ENCODE assay signal across 23 cellular contexts in genomic region chr17:76723812-76724211, GRCh38. TPM values are rescaled to one million over a fixed set of nuclear protein-coding genes. Genes with fewer than 3 reads are reported as not detected.
DNase-seq lines count a peak whose midpoint lies in the region; ATAC-seq and TF ChIP-seq lines count a peak whose summit lies in the region.
"Had no signal": no experiment of that assay in that cellular context is flagged by ENCODE, and none has a peak within 500 bp of the region (broad histone marks: within the 10 kb centered on the region; RNA-seq: fewer than 3 reads in every experiment).

No MANE protein-coding gene starts in this region.

- H3K27ac ChIP-seq in SK-N-SH (ENCODE audit: low read depth in 2 of 2, low read length in 1 of 2), result no peak overlapping the region
- no peak overlapping the region for H3K27ac ChIP-seq in CD4-positive, CD25-positive, alpha-beta regulatory T cell (ENCODE audit: insufficient read depth, low read length, poor library complexity, severe bottlenecking)
- no peak overlapping the region for H3K27ac ChIP-seq in neural progenitor cell
- H3K27ac ChIP-seq: 22Rv1, cardiac muscle cell, SJCRH30 had no signal

- TF ChIP-seq EP300 in SK-N-SH (IDR thresholded peaks at IDR 0.05; ENCODE audit: borderline replicate concordance in 1 of 2, low read depth in 1 of 2, low read length in 1 of 2), result no peak

- H3K4me1 ChIP-seq in SK-N-SH (ENCODE audit: control insufficient read depth in 1 of 2, insufficient read depth in 2 of 2, low read depth in 1 of 2, low read length in 1 of 2) (peaks cover 13 to 14% of the 10 kb centered on the region in 2 experiments; a peak in 3 of 4 replicates), neural progenitor cell (peaks cover 6% of the 10 kb centered on the region)
- H3K4me1 ChIP-seq in CD4-positive, CD25-positive, alpha-beta regulatory T cell (ENCODE audit: control insufficient read depth, insufficient read depth, low read length, poor library complexity, severe bottlenecking), result peaks cover 32% of the 10 kb centered on the region
- H3K4me1 ChIP-seq: BE2C, SJCRH30 had no signal

- H3K79me2 ChIP-seq in SK-N-SH (ENCODE audit: insufficient read depth) (peaks cover 82% of the 10 kb centered on the region), neural progenitor cell (ENCODE audit: low read depth) (peaks cover 35% of the 10 kb centered on the region)

- no peaks in the 10 kb centered on the region for H3K27me3 ChIP-seq in SK-N-SH (ENCODE audit: insufficient read depth)
- no peaks in the 10 kb centered on the region for H3K27me3 ChIP-seq in CD4-positive, CD25-positive, alpha-beta regulatory T cell (ENCODE audit: control insufficient read depth, insufficient read depth, low read length)
- H3K27me3 ChIP-seq in neural progenitor cell, result no peaks in the 10 kb centered on the region
- H3K27me3 ChIP-seq: BE2C, cardiac muscle cell, esophagus muscularis mucosa, SJCRH30 had no signal

- CTCF ChIA-PET in SK-N-SH (lab: Yijun Ruan, JAX), result interaction anchor here (0.8 to 5.9 kb wide), 6 partner anchors 8 to 333 kb away, joined by 3 to 75 read pairs (median 9); no protein-coding TSS in a partner anchor
- CTCF ChIA-PET in T-cell (lab: Charles Lee), result interaction anchor here in 1 of 2 donors (0.6 to 2.1 kb wide), 2 partner anchors 10 to 199 kb away, joined by 3 to 7 read pairs; no protein-coding TSS in a partner anchor

- H3K4me3 ChIP-seq in SK-N-SH (ENCODE audit: low read depth in 2 of 2, low read length in 1 of 2) (no peak overlapping the region), neural progenitor cell (no peak overlapping the region)
- H3K4me3 ChIP-seq in CD4-positive, CD25-positive, alpha-beta regulatory T cell (ENCODE audit: low read depth, low read length), result no peak overlapping the region
- H3K4me3 ChIP-seq: cardiac muscle cell, SJCRH30 had no signal

- TF ChIP-seq CTCF in SK-N-SH (IDR thresholded peaks at IDR 0.05) (no peak), neural progenitor cell (IDR thresholded peaks at IDR 0.05) (no peak)

- no peak for ATAC-seq in SK-N-SH treated with all-trans-retinoic acid at 6 μM for 48 hours
- no peak for ATAC-seq in CD4-positive, CD25-positive, alpha-beta regulatory T cell (ENCODE audit: low read depth in 2 of 2)
- no peak for ATAC-seq in GM19397 (IDR thresholded peaks at IDR 0.05; ENCODE audit: unreplicated experiment)
- ATAC-seq in T-cell (replicated peaks in 1 of 4), result no peak
- ATAC-seq: left ventricle myocardium superior had no signal

- H3K9me3 ChIP-seq in SK-N-SH (no peaks in the 10 kb centered on the region), neural progenitor cell (ENCODE audit: low read depth) (no peaks in the 10 kb centered on the region)
- H3K9me3 ChIP-seq in CD4-positive, CD25-positive, alpha-beta regulatory T cell (ENCODE audit: control insufficient read depth in 2 of 2, low read length in 2 of 2), result no peaks in the 10 kb centered on the region
- H3K9me3 ChIP-seq: BE2C, esophagus muscularis mucosa, SJCRH30 had no signal

- no peaks in the 10 kb centered on the region for H3K9me2 ChIP-seq in SK-N-SH

- H3K9me3 Mint-ChIP-seq in CD4-positive, CD25-positive, alpha-beta regulatory T cell, result peaks cover 0 to 4% (median 0%) of the 10 kb centered on the region in 7 donors
- no peaks in the 10 kb centered on the region for H3K9me3 Mint-ChIP-seq in activated naive CD8-positive, alpha-beta T cell (ENCODE audit: low read depth)
- no peaks in the 10 kb centered on the region for H3K9me3 Mint-ChIP-seq in neural progenitor cell
- no peaks in the 10 kb centered on the region for H3K9me3 Mint-ChIP-seq in T-cell

- peaks cover 40% of the 10 kb centered on the region for H3K36me3 Mint-ChIP-seq in CD4-positive, CD25-positive, alpha-beta regulatory T cell
- H3K36me3 Mint-ChIP-seq in activated naive CD8-positive, alpha-beta T cell, result peaks cover 10% of the 10 kb centered on the region
- peaks cover 28% of the 10 kb centered on the region for H3K36me3 Mint-ChIP-seq in neural progenitor cell
- peaks cover 50% of the 10 kb centered on the region for H3K36me3 Mint-ChIP-seq in T-cell

- H3K27ac Mint-ChIP-seq in CD4-positive, CD25-positive, alpha-beta regulatory T cell, result no peak overlapping the region
- H3K27ac Mint-ChIP-seq in activated naive CD8-positive, alpha-beta T cell, result peak overlapping the region; percentile 6
- no peak overlapping the region for H3K27ac Mint-ChIP-seq in neural progenitor cell
- H3K27ac Mint-ChIP-seq in T-cell, result no peak overlapping the region

- H3K9ac ChIP-seq in SK-N-SH, result no peak overlapping the region
- no peak overlapping the region for H3K9ac ChIP-seq in neural progenitor cell

- POLR2A ChIA-PET in SK-N-SH (lab: Yijun Ruan, JAX), result interaction anchor here (1.5 kb wide), 1 partner anchor 13 kb away, joined by 3 read pairs; the partner anchor contains the start of gene MXRA7
- POLR2A ChIA-PET in T-cell (lab: Charles Lee), result no interaction called here

- H3K4me2 ChIP-seq in SK-N-SH (peak overlapping the region; percentile 80; the same call in 1 of the 2 replicates), neural progenitor cell (no peak overlapping the region)

- H3K4me3 Mint-ChIP-seq in CD4-positive, CD25-positive, alpha-beta regulatory T cell, result peak overlapping the region; percentile 23 to 99 (median 73)
- peak overlapping the region; percentile 62 for H3K4me3 Mint-ChIP-seq in activated naive CD8-positive, alpha-beta T cell
- H3K4me3 Mint-ChIP-seq in neural progenitor cell, result peak overlapping the region; percentile 13
- H3K4me3 Mint-ChIP-seq in T-cell, result peak overlapping the region in 1 of 3 donors; percentile 89

- no peak for TF ChIP-seq RAD21 in SK-N-SH (IDR thresholded peaks at IDR 0.05; ENCODE audit: low read length)

- DNase-seq in SK-N-SH (no peak), neural progenitor cell (ENCODE audit: low spot score) (no peak), T-cell (no peak), cerebellar cortex (ENCODE audit: low spot score) (no peak)
- DNase-seq in CD4-positive, CD25-positive, alpha-beta regulatory T cell, result no peak
- DNase-seq: activated CD8-positive, alpha-beta memory T cell treated with anti-CD3 and anti-CD28 coated beads, Interleukin-2, amount 50 U/mL, for 4 hours; BE2C; DMS153; effector CD4-positive, alpha-beta T cell; glutamatergic neuron; Karpas-422; left ventricle myocardium superior; NCI-H1105 treated with DMSO at 0.1 percent for 48 hours; NCI-H2107; NCI-H526 treated with DMSO at 0.1 percent for 48 hours; SJCRH30; stimulated activated CD4-positive, alpha-beta T cell treated with anti-CD3 and anti-CD28 coated beads, Interleukin-2, amount 100 ng/mL, for 48 hours had no signal

- H3K27me3 Mint-ChIP-seq in CD4-positive, CD25-positive, alpha-beta regulatory T cell, result no peaks in the 10 kb centered on the region
- no peaks in the 10 kb centered on the region for H3K27me3 Mint-ChIP-seq in activated naive CD8-positive, alpha-beta T cell
- H3K27me3 Mint-ChIP-seq in neural progenitor cell (ENCODE audit: insufficient read depth, low read depth), result peaks cover 3% of the 10 kb centered on the region
- no peaks in the 10 kb centered on the region for H3K27me3 Mint-ChIP-seq in T-cell

- H4K20me1 ChIP-seq in SK-N-SH (ENCODE audit: insufficient read depth) (peaks cover 18% of the 10 kb centered on the region; the same call in 1 of the 2 replicates), neural progenitor cell (ENCODE audit: low read depth) (peaks cover 12% of the 10 kb centered on the region)

- H3K4me1 Mint-ChIP-seq in CD4-positive, CD25-positive, alpha-beta regulatory T cell, result peaks cover 12 to 70% (median 42%) of the 10 kb centered on the region in 4 donors
- H3K4me1 Mint-ChIP-seq in activated naive CD8-positive, alpha-beta T cell (ENCODE audit: low read depth), result peaks cover 45% of the 10 kb centered on the region
- H3K4me1 Mint-ChIP-seq in neural progenitor cell, result peaks cover 15% of the 10 kb centered on the region
- peaks cover 46 to 60% (median 51%) of the 10 kb centered on the region in 3 donors for H3K4me1 Mint-ChIP-seq in T-cell

- H3K36me3 ChIP-seq in SK-N-SH (replicated peaks in 1 of 2; ENCODE audit: control insufficient read depth in 1 of 2, insufficient read depth in 2 of 2, low read length in 1 of 2) (peaks cover 43 to 60% of the 10 kb centered on the region in 2 experiments), neural progenitor cell (no peaks in the 10 kb centered on the region)
- peaks cover 47% of the 10 kb centered on the region for H3K36me3 ChIP-seq in CD4-positive, CD25-positive, alpha-beta regulatory T cell (ENCODE audit: control insufficient read depth, insufficient read depth, low read length)

- no peak overlapping the region for H2AFZ ChIP-seq in SK-N-SH (ENCODE audit: low read depth)
- no peak overlapping the region for H2AFZ ChIP-seq in neural progenitor cell (replicated peaks)

- WGBS in SK-N-SH (ENCODE audit: low lambda C conversion rate), result 96% methylated on average over 9 of the region's 9 CpGs

- H3F3A ChIP-seq in SK-N-SH (replicated peaks; ENCODE audit: insufficient read depth) (peaks cover 18% of the 10 kb centered on the region), neural progenitor cell (ENCODE audit: low read depth) (peaks cover 15% of the 10 kb centered on the region)

RNA-seq across cellular contexts. Expression of gene JMJD6, which starts 2.6 kb away (rescaled TPM):
- 20.1 and 23.3 TPM in 2 replicates for polyA plus RNA-seq in SK-N-SH (2012; rRNA removed)
- 15.2 and 15.7 TPM in 2 replicates for polyA plus RNA-seq in SK-N-SH (2012; cell fraction: cytosol; rRNA removed)
- 60.2 and 109 TPM in 2 replicates for polyA plus RNA-seq in SK-N-SH (2012; cell fraction: nucleus; rRNA removed)
- total RNA-seq in CD4-positive, CD25-positive, alpha-beta regulatory T cell, result 124 TPM
- 10 to 100 TPM; 21.0 to 38.3 (median 33.6) TPM for polyA plus RNA-seq in CD4-positive, CD25-positive, alpha-beta regulatory T cell
- total RNA-seq in neural progenitor cell (ENCODE audit: low replicate concordance) (8.7 and 11.6 TPM in 2 replicates), T-cell (100 to 1,000 TPM in 1 of 5 donors, 10 to 100 TPM in 4; 48.7 to 155 (median 56.6) TPM)

RNA-seq across cellular contexts. Expression of gene METTL23, which starts 2.8 kb away (rescaled TPM):
- 75.9 and 96.8 TPM in 2 replicates for polyA plus RNA-seq in SK-N-SH (2012; rRNA removed)
- polyA plus RNA-seq in SK-N-SH (2012; cell fraction: cytosol; rRNA removed), result 87.6 and 89.2 TPM in 2 replicates
- 80.8 and 107 TPM in 2 replicates for polyA plus RNA-seq in SK-N-SH (2012; cell fraction: nucleus; rRNA removed)
- 44.1 TPM for total RNA-seq in CD4-positive, CD25-positive, alpha-beta regulatory T cell
- polyA plus RNA-seq in CD4-positive, CD25-positive, alpha-beta regulatory T cell, result 100 to 1,000 TPM; 130 to 175 (median 162) TPM
- total RNA-seq in neural progenitor cell (ENCODE audit: low replicate concordance) (38.1 and 40.4 TPM in 2 replicates), T-cell (10 to 100 TPM; 46.9 to 70.1 (median 60.0) TPM)

RNA-seq across cellular contexts. Expression of gene MXRA7, which starts 13.0 kb away (rescaled TPM):
- 154 and 187 TPM in 2 replicates for polyA plus RNA-seq in SK-N-SH (2012; rRNA removed)
- polyA plus RNA-seq in SK-N-SH (2012; cell fraction: cytosol; rRNA removed), result 223 and 232 TPM in 2 replicates
- 55.0 and 81.5 TPM in 2 replicates for polyA plus RNA-seq in SK-N-SH (2012; cell fraction: nucleus; rRNA removed)
- total RNA-seq in CD4-positive, CD25-positive, alpha-beta regulatory T cell, result 5.0 TPM
- polyA plus RNA-seq in CD4-positive, CD25-positive, alpha-beta regulatory T cell, result 1 to 10 TPM; 2.2 to 8.8 (median 5.4) TPM
- total RNA-seq in neural progenitor cell (ENCODE audit: low replicate concordance) (54.6 and 55.4 TPM in 2 replicates), T-cell (10 to 100 TPM in 3 of 5 donors, 1 to 10 TPM in 2; 5.9 to 14.7 (median 13.5) TPM)

RNA-seq across cellular contexts. Expression of gene SRSF2, which starts 13.3 kb away (rescaled TPM):
- polyA plus RNA-seq in SK-N-SH (2012; rRNA removed), result 211 and 271 TPM in 2 replicates
- 162 and 197 TPM in 2 replicates for polyA plus RNA-seq in SK-N-SH (2012; cell fraction: cytosol; rRNA removed)
- polyA plus RNA-seq in SK-N-SH (2012; cell fraction: nucleus; rRNA removed), result 1,226 and 1,940 TPM in 2 replicates
- total RNA-seq in CD4-positive, CD25-positive, alpha-beta regulatory T cell, result 444 TPM
- polyA plus RNA-seq in CD4-positive, CD25-positive, alpha-beta regulatory T cell, result 100 to 1,000 TPM in 1 of 4 donors, 10 to 100 TPM in 3; 86.0 to 113 (median 93.7) TPM
- total RNA-seq in neural progenitor cell (ENCODE audit: low replicate concordance) (329 and 333 TPM in 2 replicates), T-cell (100 to 1,000 TPM; 349 to 413 (median 382) TPM)

RNA-seq across cellular contexts. Expression of gene MFSD11, which starts 14.1 kb away (rescaled TPM):
- polyA plus RNA-seq in SK-N-SH (2012; rRNA removed), result 22.7 and 28.3 TPM in 2 replicates
- 24.9 and 26.3 TPM in 2 replicates for polyA plus RNA-seq in SK-N-SH (2012; cell fraction: cytosol; rRNA removed)
- 28.4 and 31.2 TPM in 2 replicates for polyA plus RNA-seq in SK-N-SH (2012; cell fraction: nucleus; rRNA removed)
- total RNA-seq in CD4-positive, CD25-positive, alpha-beta regulatory T cell, result 45.6 TPM
- polyA plus RNA-seq in CD4-positive, CD25-positive, alpha-beta regulatory T cell, result 10 to 100 TPM; 22.3 to 38.5 (median 26.1) TPM
- total RNA-seq in neural progenitor cell (ENCODE audit: low replicate concordance) (22.5 and 25.7 TPM in 2 replicates), T-cell (10 to 100 TPM; 30.5 to 41.5 (median 34.6) TPM)
